ENCODE assay signal across 1 cellular context in the genomic region with DNA sequence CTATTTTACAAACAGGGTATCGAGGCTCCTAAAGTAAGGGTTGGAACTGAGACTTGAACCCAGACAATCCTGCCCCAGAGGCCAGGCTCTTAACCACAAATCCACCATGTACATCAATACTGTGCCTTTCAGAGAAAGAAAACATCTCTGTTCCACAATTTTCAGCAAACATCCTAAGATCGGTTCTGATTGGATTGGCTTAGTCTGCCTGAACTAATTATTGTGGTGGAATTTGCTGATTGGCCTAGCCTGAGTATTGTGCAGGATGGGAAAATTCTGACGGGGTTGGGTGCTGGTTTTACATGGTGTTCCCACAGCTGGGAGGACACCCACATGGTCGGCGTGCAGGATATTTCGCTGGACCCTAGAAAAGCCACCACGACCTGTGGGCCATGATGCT.
TF ChIP-seq lines count a peak whose summit lies in the region.

A gene with protein sequence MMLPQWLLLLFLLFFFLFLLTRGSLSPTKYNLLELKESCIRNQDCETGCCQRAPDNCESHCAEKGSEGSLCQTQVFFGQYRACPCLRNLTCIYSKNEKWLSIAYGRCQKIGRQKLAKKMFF (plus strand): TSS at position 301 of the 400 bp plus-strand sequence. CDS start 92 bp downstream, at position 393.

TF ChIP-seq in K562, 482 proteins besides CTCF, POLR2A, EP300 and RAD21:
- no peak for TF ChIP-seq ZNF780A (CRISPR knock-in tag; IDR thresholded peaks at IDR 0.05)
- TF ChIP-seq, protein P1, sequence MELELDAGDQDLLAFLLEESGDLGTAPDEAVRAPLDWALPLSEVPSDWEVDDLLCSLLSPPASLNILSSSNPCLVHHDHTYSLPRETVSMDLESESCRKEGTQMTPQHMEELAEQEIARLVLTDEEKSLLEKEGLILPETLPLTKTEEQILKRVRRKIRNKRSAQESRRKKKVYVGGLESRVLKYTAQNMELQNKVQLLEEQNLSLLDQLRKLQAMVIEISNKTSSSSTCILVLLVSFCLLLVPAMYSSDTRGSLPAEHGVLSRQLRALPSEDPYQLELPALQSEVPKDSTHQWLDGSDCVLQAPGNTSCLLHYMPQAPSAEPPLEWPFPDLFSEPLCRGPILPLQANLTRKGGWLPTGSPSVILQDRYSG (tag; conservative IDR thresholded peaks at IDR 0.05; ENCODE audit: low read depth), result no peak
- TF ChIP-seq CCNT2 (IDR thresholded peaks at IDR 0.05; ENCODE audit: borderline replicate concordance, extremely low read depth, insufficient read length, low read depth, low read length), result no peak
- TF ChIP-seq C11orf30 (IDR thresholded peaks at IDR 0.05; ENCODE audit: low read depth), result no peak
- no peak for TF ChIP-seq LCOR (CRISPR knock-in tag; IDR thresholded peaks at IDR 0.05)
TF ChIP-seq in K562: peak in this region for 0.
